34 cellular contexts compared by ENCODE assay signal in the genomic region with DNA sequence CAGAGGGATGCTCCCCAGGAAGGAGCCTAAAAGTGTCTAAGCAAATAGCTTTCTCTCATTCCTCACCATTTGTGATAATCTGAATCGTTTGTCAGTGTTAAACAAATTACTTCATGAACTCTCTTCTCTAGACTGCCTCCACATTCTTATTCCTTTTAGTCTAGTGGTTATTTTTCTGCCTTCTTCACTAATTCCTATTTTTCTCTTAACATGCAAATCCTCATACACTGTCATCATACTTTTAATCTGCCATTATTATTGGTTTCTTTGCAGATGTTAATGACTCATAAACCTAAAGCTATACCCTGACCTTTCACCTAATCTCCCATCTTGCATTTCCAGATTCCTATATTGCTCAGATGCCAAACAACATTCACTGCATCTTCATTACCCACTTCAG.
"Had no signal": no experiment of that assay in that cellular context is flagged by ENCODE, and none has a peak within 500 bp of the region (broad histone marks: within the 10 kb centered on the region; RNA-seq: fewer than 3 reads in every experiment).

No MANE protein-coding gene starts in this region.

- H3K36me3 ChIP-seq: adrenal gland, brain microvascular endothelial cell, breast epithelium, cardiac muscle cell had no signal

- H3K27ac ChIP-seq: adrenal gland, body of pancreas, brain microvascular endothelial cell, breast epithelium, cardiac muscle cell, VCaP had no signal

- DNase-seq: activated B cell treated with CpG ODN at 0.5 μM for 24 hours; activated CD4-positive, alpha-beta memory T cell treated with anti-CD3 and anti-CD28 coated beads for 36 hours; activated CD4-positive, alpha-beta T cell treated with anti-CD3 and anti-CD28 coated beads for 4 hours; activated CD4-positive, alpha-beta T cell treated with anti-CD3 and anti-CD28 coated beads, Interleukin-2, amount 10 ng/mL, durations not matched to agents 24 days and 14 days; activated CD4-positive, alpha-beta T cell treated with anti-CD3 and anti-CD28 coated beads, Interleukin-2, amount 50 U/mL, for 1 hour; activated CD4-positive, alpha-beta T cell treated with anti-CD3 and anti-CD28 coated beads, Interleukin-2, amount 50 U/mL, for 4 hours; activated CD4-positive, CD25-positive, alpha-beta regulatory T cell treated with anti-CD3 and anti-CD28 coated beads, Interleukin-2, amount 50 U/mL, for 72 hours; activated CD8-positive, alpha-beta memory T cell treated with anti-CD3 and anti-CD28 coated beads, Interleukin-2, amount 50 U/mL, for 4 hours; activated CD8-positive, alpha-beta T cell treated with anti-CD3 and anti-CD28 coated beads for 36 hours; activated effector memory CD4-positive, alpha-beta T cell treated with anti-CD3 and anti-CD28 coated beads, Interleukin-2, amount 50 U/mL, for 16 hours; activated gamma-delta T cell treated with Interleukin-2 at 50 U/mL for 16 hours; activated naive CD4-positive, alpha-beta T cell; activated naive CD4-positive, alpha-beta T cell treated with anti-CD3 and anti-CD28 coated beads for 36 hours; activated naive CD4-positive, alpha-beta T cell treated with anti-CD3 and anti-CD28 coated beads, Interleukin-2, amount 50 U/mL, for 16 hours; activated naive CD8-positive, alpha-beta T cell treated with anti-CD3 and anti-CD28 coated beads for 36 hours; activated T-cell treated with anti-CD3 and anti-CD28 coated beads for 4 hours; activated T-cell treated with anti-CD3 and anti-CD28 coated beads, Interleukin-2, amount 50 U/mL, for 1 hour; activated T-cell treated with anti-CD3 and anti-CD28 coated beads, Interleukin-2, amount 50 U/mL, for 4 hours; activated T-cell treated with anti-CD3 and anti-CD28 coated beads, Interleukin-2, amount 50 U/mL, for 72 hours; adrenal gland; amniotic stem cell; aorta; body of pancreas; brain microvascular endothelial cell; caudate nucleus; cerebellar nuclear complex; T-helper 1 cell; T-helper 2 cell; T-helper 9 cell had no signal

- H3K27me3 ChIP-seq: adrenal gland, body of pancreas, brain microvascular endothelial cell, breast epithelium, cardiac muscle cell had no signal

- H3K4me3 ChIP-seq: adrenal gland, body of pancreas, breast epithelium, cardiac muscle cell had no signal

- H3K9me3 ChIP-seq: adrenal gland, body of pancreas, breast epithelium had no signal

- ATAC-seq: activated CD8-positive, alpha-beta T cell treated with anti-CD3 and anti-CD28 coated beads for 36 hours; activated naive CD4-positive, alpha-beta T cell treated with anti-CD3 and anti-CD28 coated beads, Interleukin-2, amount 50 U/mL, for 72 hours; activated T-cell treated with anti-CD3 and anti-CD28 coated beads, Interleukin-2, amount 50 U/mL, for 4 hours; activated T-cell treated with anti-CD3 and anti-CD28 coated beads, Interleukin-2, amount 50 U/mL, for 72 hours; activated T-helper 17 cell treated with anti-CD3 and anti-CD28 coated beads, Interleukin-2, amount 50 U/mL, for 72 hours; body of pancreas had no signal

- H3K4me1 ChIP-seq: adrenal gland, body of pancreas, breast epithelium had no signal
